1 cellular context compared by ENCODE assay signal in the genomic region with DNA sequence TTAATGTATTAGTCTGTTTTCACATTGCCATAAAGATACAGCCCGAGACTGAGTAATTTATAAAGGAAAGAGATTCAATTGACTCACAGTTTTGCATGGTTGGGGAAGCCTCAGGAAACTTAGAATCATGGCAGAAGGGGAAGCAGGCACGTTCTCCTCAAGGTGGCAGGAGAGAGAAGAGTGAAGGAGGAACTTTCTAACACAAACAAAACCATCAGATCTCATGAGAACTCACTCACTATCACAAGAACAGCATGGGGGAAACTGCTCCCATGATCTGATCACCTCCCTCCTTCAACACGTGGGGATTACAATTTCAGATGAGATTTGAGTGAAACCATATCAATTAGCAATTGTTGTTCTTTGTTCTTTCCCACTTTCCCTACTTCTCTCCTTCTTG.
TF ChIP-seq lines count a peak whose summit lies in the region.

No MANE protein-coding gene starts in this region.

TF ChIP-seq in GM12878, 131 proteins besides CTCF, POLR2A, EP300 and RAD21:
- peak; percentile 62 for TF ChIP-seq RAD51 (IDR thresholded peaks at IDR 0.05)
- TF ChIP-seq, protein P1, sequence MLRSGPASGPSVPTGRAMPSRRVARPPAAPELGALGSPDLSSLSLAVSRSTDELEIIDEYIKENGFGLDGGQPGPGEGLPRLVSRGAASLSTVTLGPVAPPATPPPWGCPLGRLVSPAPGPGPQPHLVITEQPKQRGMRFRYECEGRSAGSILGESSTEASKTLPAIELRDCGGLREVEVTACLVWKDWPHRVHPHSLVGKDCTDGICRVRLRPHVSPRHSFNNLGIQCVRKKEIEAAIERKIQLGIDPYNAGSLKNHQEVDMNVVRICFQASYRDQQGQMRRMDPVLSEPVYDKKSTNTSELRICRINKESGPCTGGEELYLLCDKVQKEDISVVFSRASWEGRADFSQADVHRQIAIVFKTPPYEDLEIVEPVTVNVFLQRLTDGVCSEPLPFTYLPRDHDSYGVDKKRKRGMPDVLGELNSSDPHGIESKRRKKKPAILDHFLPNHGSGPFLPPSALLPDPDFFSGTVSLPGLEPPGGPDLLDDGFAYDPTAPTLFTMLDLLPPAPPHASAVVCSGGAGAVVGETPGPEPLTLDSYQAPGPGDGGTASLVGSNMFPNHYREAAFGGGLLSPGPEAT (IDR thresholded peaks at IDR 0.05; ENCODE audit: low read depth) = 0 out of 2 replicates have a peak, but pooled peaks have one; percentile 23
- no peak for TF ChIP-seq POLR2AphosphoS2 (IDR thresholded peaks at IDR 0.05; ENCODE audit: low read depth, low read length)
- TF ChIP-seq IKZF2 (IDR thresholded peaks at IDR 0.05) = peak in 1 of 2 experiments; percentile 17; a peak in 2 of 4 replicates
- TF ChIP-seq ATF7 (IDR thresholded peaks at IDR 0.05; ENCODE audit: low read depth) = peak; percentile 42; the same call in 1 of the 2 replicates
